In genomic region chr15:96219681-96220080, GRCh38 we compare ENCODE assay signal across 10 cellular contexts.
"Had no signal": no experiment of that assay in that cellular context is flagged by ENCODE, and none has a peak within 500 bp of the region (broad histone marks: within the 10 kb centered on the region; RNA-seq: fewer than 3 reads in every experiment).

No MANE protein-coding gene starts in this region.

- H3K9ac ChIP-seq: GM23248, KMS-11 had no signal

- H3K4me3 ChIP-seq: GM23248, HAP-1 had no signal

- H3K36me3 ChIP-seq: HAP-1 had no signal

- H2AFZ ChIP-seq: GM23248 had no signal

- ATAC-seq: HCT116 had no signal

- DNase-seq: GM23248, GOT3, H7, IMR-90, Karpas-422, KBM-7 had no signal

- H3K4me2 ChIP-seq: KMS-11 had no signal

- H3K9me3 ChIP-seq: HAP-1 had no signal

- H3K27ac ChIP-seq: GM23248, KMS-11 had no signal

- FAIRE-seq: HTR-8/SVneo had no signal

- H3K4me1 ChIP-seq: HAP-1 had no signal
